Comparison of ENCODE assay signal across 13 cellular contexts in genomic region chr20:9218412-9219001, GRCh38.
A peak's percentile ranks its signal among the peaks of the same experiment; 100 is the strongest.
DNase-seq lines count a peak whose midpoint lies in the region; ATAC-seq and TF ChIP-seq lines count a peak whose summit lies in the region.
"Had no signal": no experiment of that assay in that cellular context is flagged by ENCODE, and none has a peak within 500 bp of the region (broad histone marks: within the 10 kb centered on the region; RNA-seq: fewer than 3 reads in every experiment).

No MANE protein-coding gene starts in this region.

- H3K27ac ChIP-seq in foreskin keratinocyte: no peak overlapping the region
- H3K27ac ChIP-seq: hepatocyte had no signal

- H3K27me3 ChIP-seq in foreskin keratinocyte: no peaks in the 10 kb centered on the region
- H3K27me3 ChIP-seq: hepatocyte had no signal

- H3K4me1 ChIP-seq in foreskin keratinocyte: no peaks in the 10 kb centered on the region

- ATAC-seq in omental fat pad (ENCODE audit: low FRiP score) (peak; percentile 91), foreskin keratinocyte (no peak)
- ATAC-seq: CD8-positive, alpha-beta T cell had no signal

- peak; percentile 89 for DNase-seq in COLO829 (ENCODE audit: low spot score)
- peak; percentile 60 for DNase-seq in NCI-H226
- DNase-seq in fibroblast of peridontal ligament (ENCODE audit: extremely low read depth): peak; percentile 61
- DNase-seq in omental fat pad (ENCODE audit: low spot score): no peak
- no peak for DNase-seq in foreskin keratinocyte
- DNase-seq in effector CD4-positive, alpha-beta T cell: no peak
- no peak for DNase-seq in C1 segment of cervical spinal cord (lab: John Stamatoyannopoulos, UW)
- no peak for DNase-seq in NCI-H128 (lab: John Stamatoyannopoulos, UW; ENCODE audit: unreplicated experiment)
- DNase-seq: activated CD4-positive, alpha-beta T cell treated with anti-CD3 and anti-CD28 coated beads, Interleukin-2, amount 50 U/mL, for 1 hour; activated naive CD4-positive, alpha-beta T cell treated with anti-CD3 and anti-CD28 coated beads, Interleukin-2, amount 50 U/mL, for 16 hours; CD8-positive, alpha-beta T cell; NCI-H748 treated with DMSO at 0.1 percent for 48 hours had no signal

- TF ChIP-seq CTCF in omental fat pad (IDR thresholded peaks at IDR 0.05) (no peak), foreskin keratinocyte (conservative IDR thresholded peaks at IDR 0.05) (no peak)

Comparison
In these comparisons a context has a peak if more than half of its experiments do, and no peak if none do; other contexts are left out.
1. DNase-seq: peak in COLO829 (single experiment), NCI-H226 (single experiment) and fibroblast of peridontal ligament (single experiment); none in omental fat pad (single experiment), foreskin keratinocyte (0 of 2), effector CD4-positive, alpha-beta T cell (single experiment), C1 segment of cervical spinal cord (0 of 14) and NCI-H128 (single experiment).